In the genomic region with DNA sequence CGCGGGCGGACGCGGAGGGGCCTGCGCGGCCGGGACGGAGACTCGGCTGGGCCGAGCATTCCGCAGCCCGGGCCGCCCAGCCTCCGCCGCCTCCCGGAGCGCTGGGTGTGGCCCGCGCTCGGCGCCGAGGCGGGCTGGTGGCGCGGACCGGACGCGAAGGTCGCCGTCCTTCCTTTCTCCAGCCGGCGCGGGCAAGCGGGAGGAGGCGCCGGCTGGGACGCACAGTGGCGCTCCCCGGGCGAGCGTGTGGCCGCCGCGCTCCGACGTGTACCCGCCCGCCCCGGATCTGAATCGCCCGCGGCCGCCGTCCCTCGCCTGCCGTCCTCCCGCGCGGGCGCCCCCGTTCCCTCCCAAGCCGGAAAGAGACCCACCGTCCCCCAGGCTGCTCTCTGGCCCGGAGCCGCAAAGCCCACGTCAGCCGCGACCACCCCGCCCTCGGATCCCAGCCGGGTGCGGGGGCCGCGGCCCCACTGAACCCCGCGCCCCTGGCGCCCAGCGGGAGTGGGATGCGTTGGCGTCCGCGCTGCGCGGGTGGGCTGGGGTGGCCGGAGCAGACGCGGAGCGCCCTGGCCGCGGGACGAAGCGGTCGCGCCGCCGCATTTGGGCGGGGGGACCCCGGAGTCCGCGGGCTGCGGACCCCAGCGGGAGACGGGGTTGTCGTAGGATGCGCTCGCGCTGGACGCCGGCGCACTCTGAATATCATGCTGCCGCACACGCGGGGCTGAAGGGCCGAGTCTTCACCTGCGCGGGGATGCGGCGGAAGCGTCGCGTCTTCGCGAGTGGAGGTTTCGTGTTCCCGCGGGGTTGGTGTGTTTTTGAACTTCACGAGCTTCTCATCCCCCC, we compare ENCODE assay signal across 8 cellular contexts. TPM values are rescaled to one million over a fixed set of nuclear protein-coding genes. Genes with fewer than 3 reads are reported as not detected.
DNase-seq lines count a peak whose midpoint lies in the region; ATAC-seq and TF ChIP-seq lines count a peak whose summit lies in the region.

No MANE protein-coding gene starts in this region.

- peak overlapping the region; percentile 90 to 97 (median 94) for H3K27ac ChIP-seq in heart right ventricle

- no peaks in the 10 kb centered on the region for H3K9me3 Mint-ChIP-seq in activated naive CD8-positive, alpha-beta T cell treated with anti-CD3 and anti-CD28 coated beads, Interleukin-2, amount 10 ng/mL, durations not matched to agents 7 days and 5 days

- POLR2A ChIA-PET in activated naive CD8-positive, alpha-beta T cell treated with anti-CD3 and anti-CD28 coated beads, Interleukin-2, amount 10 ng/mL, durations not matched to agents 7 days and 5 days (lab: Charles Lee), result interaction anchor here (0.8 to 1.7 kb wide), 5 partner anchors 66 to 161 kb away, joined by 3 to 10 read pairs (median 4); no protein-coding TSS in a partner anchor

- no peaks in the 10 kb centered on the region for H3K27me3 ChIP-seq in heart right ventricle

- intact Hi-C loops in heart right ventricle (cut with DNase I), result loop anchor here in 9 of 10 donors (2.0 to 10.0 kb wide), 12 partner anchors 68 to 326 kb away; no protein-coding TSS in a partner anchor
- intact Hi-C loops in posterior vena cava (cut with DNase I), result loop anchor here in 1 of 2 donors (10.0 kb wide), 1 partner anchor 158 kb away; no protein-coding TSS in a partner anchor

- no peak for DNase-seq in AG09309 (ENCODE audit: low read depth)
- DNase-seq in RKO (ENCODE audit: low spot score), result peak; percentile 51
- peak; percentile 73 for DNase-seq in activated naive CD8-positive, alpha-beta T cell treated with anti-CD3 and anti-CD28 coated beads, Interleukin-2, amount 10 ng/mL, durations not matched to agents 7 days and 5 days
- peak; percentile 26 to 64 for DNase-seq in heart right ventricle
- peak; percentile 84 for DNase-seq in posterior vena cava (ENCODE audit: low spot score)
- DNase-seq in GDM1 (lab: John Stamatoyannopoulos, UW), result no peak

- peak overlapping the region; percentile 79 for H3K4me3 Mint-ChIP-seq in activated naive CD8-positive, alpha-beta T cell treated with anti-CD3 and anti-CD28 coated beads, Interleukin-2, amount 10 ng/mL, durations not matched to agents 7 days and 5 days

- H3K4me3 ChIP-seq in AG09309 (ENCODE audit: control insufficient read depth, low read depth, low read length) (peak overlapping the region; percentile 75), heart right ventricle (peak overlapping the region; percentile 76 to 95 (median 91))

- ATAC-seq in GM18858 (IDR thresholded peaks at IDR 0.05; ENCODE audit: unreplicated experiment), result peak; percentile 50
- peak; percentile 50 for ATAC-seq in HG02973 (IDR thresholded peaks at IDR 0.05; ENCODE audit: unreplicated experiment)
- peak; percentile 60 for ATAC-seq in activated naive CD8-positive, alpha-beta T cell treated with anti-CD3 and anti-CD28 coated beads, Interleukin-2, amount 10 ng/mL, durations not matched to agents 7 days and 5 days (ENCODE audit: low read depth)
- ATAC-seq in heart right ventricle, result peak; percentile 42 to 82 (median 61)

- H3K27ac Mint-ChIP-seq in activated naive CD8-positive, alpha-beta T cell treated with anti-CD3 and anti-CD28 coated beads, Interleukin-2, amount 10 ng/mL, durations not matched to agents 7 days and 5 days, result peak overlapping the region; percentile 69

- 0% methylated on average over 95 to 128 of the region's 128 CpGs for WGBS in heart right ventricle, 2 donors

- peaks cover 3 to 50% (median 36%) of the 10 kb centered on the region in 9 donors for H3K4me1 ChIP-seq in heart right ventricle

- H3K36me3 ChIP-seq in heart right ventricle, result no peaks in the 10 kb centered on the region

- peaks cover 26% of the 10 kb centered on the region for H3K4me1 Mint-ChIP-seq in activated naive CD8-positive, alpha-beta T cell treated with anti-CD3 and anti-CD28 coated beads, Interleukin-2, amount 10 ng/mL, durations not matched to agents 7 days and 5 days

- peaks cover 12% of the 10 kb centered on the region for H3K36me3 Mint-ChIP-seq in activated naive CD8-positive, alpha-beta T cell treated with anti-CD3 and anti-CD28 coated beads, Interleukin-2, amount 10 ng/mL, durations not matched to agents 7 days and 5 days

- no peaks in the 10 kb centered on the region for H3K9me3 ChIP-seq in heart right ventricle

- peaks cover 24% of the 10 kb centered on the region for H3K27me3 Mint-ChIP-seq in activated naive CD8-positive, alpha-beta T cell treated with anti-CD3 and anti-CD28 coated beads, Interleukin-2, amount 10 ng/mL, durations not matched to agents 7 days and 5 days

- TF ChIP-seq CTCF in AG09309 (IDR thresholded peaks at IDR 0.05; ENCODE audit: control insufficient read depth, insufficient read depth, low read depth, low read length, missing control alignments) (no peak), heart right ventricle (IDR thresholded peaks at IDR 0.05) (peak in 1 of 9 donors; percentile 8)

RNA-seq across cellular contexts. Expression of a gene that starts 0.7 kb away (rescaled TPM):
- 10 to 100 TPM; 46.3 to 47.1 TPM for total RNA-seq in activated naive CD8-positive, alpha-beta T cell treated with anti-CD3 and anti-CD28 coated beads, Interleukin-2, amount 10 ng/mL, durations not matched to agents 7 days and 5 days
- 100 to 1,000 TPM in 2 of 10 donors, 10 to 100 TPM in 8; 48.4 to 104 (median 73.5) TPM for total RNA-seq in heart right ventricle
- 10 to 100 TPM; 23.4 to 74.2 TPM for polyA plus RNA-seq in heart right ventricle
- 10 to 100 TPM; 68.7 to 76.6 TPM for total RNA-seq in posterior vena cava

Comparison
In these comparisons a context has a peak if more than half of its experiments do, and no peak if none do; other contexts are left out.
1. DNase-seq: peak in RKO (single experiment), activated naive CD8-positive, alpha-beta T cell treated with anti-CD3 and anti-CD28 coated beads, Interleukin-2, amount 10 ng/mL, durations not matched to agents 7 days and 5 days (single experiment), heart right ventricle (2 of 2) and posterior vena cava (single experiment); none in AG09309 (single experiment) and GDM1 (single experiment).
2. Peak in every context shown above with its lines, with median percentiles within 50 percentile points of each other: ATAC-seq.